8 cellular contexts compared by ENCODE assay signal in genomic region chr3:14404396-14405119, GRCh38. TPM values are rescaled to one million over a fixed set of nuclear protein-coding genes. Genes with fewer than 3 reads are reported as not detected.
A peak's percentile ranks its signal among the peaks of the same experiment; 100 is the strongest.
DNase-seq lines count a peak whose midpoint lies in the region; ATAC-seq and TF ChIP-seq lines count a peak whose summit lies in the region.

No MANE protein-coding gene starts in this region.

- H2AFZ ChIP-seq in Karpas-422 (ENCODE audit: low read length) = no peak overlapping the region

- POLR2A ChIA-PET in CD4-positive, alpha-beta T cell (lab: Charles Lee) = interaction anchor here (1.0 to 3.5 kb wide), 4 partner anchors 17 to 1563 kb away, joined by 3 to 107 read pairs (median 3); partner anchors contain the start of genes LSM3, RPL32 and XPC

- no peaks in the 10 kb centered on the region for H3K27me3 Mint-ChIP-seq in CD4-positive, alpha-beta T cell
- peaks cover 19% of the 10 kb centered on the region for H3K27me3 Mint-ChIP-seq in dendritic cell treated with granulocyte-macrophage colony-stimulating factor and Interleukin-4, amounts not matched to agents 40 ng/mL and 50 ng/mL, for 4 days

- DNase-seq in CD4-positive, alpha-beta T cell = no peak
- DNase-seq in Karpas-422 (peak; percentile 62), DMS79 (lab: John Stamatoyannopoulos, UW) (no peak), middle frontal gyrus (ENCODE audit: extremely low spot score, low spot score) (no peak)

- ATAC-seq in CD4-positive, alpha-beta T cell (ENCODE audit: poor library complexity) = no peak
- ATAC-seq in GM19452 (IDR thresholded peaks at IDR 0.05; ENCODE audit: unreplicated experiment) (no peak), HG02623 (IDR thresholded peaks at IDR 0.05; ENCODE audit: unreplicated experiment) (no peak)

- H3K9me2 ChIP-seq in Karpas-422 (replicated peaks; ENCODE audit: insufficient read depth, low read length) = no peaks in the 10 kb centered on the region

- H3K36me3 ChIP-seq in Karpas-422 (ENCODE audit: insufficient read depth, low read length) (peaks cover 11% of the 10 kb centered on the region), neutrophil (peaks cover 40% of the 10 kb centered on the region)

- H3K4me1 ChIP-seq in Karpas-422 (ENCODE audit: low read length) = peaks cover 52% of the 10 kb centered on the region
- peaks cover 80 to 83% of the 10 kb centered on the region in 2 experiments for H3K4me1 ChIP-seq in neutrophil (ENCODE audit: control insufficient read depth in 1 of 2, insufficient read depth in 1 of 2, low read depth in 1 of 2, low read length in 1 of 2)

- H3K4me2 ChIP-seq in Karpas-422 (ENCODE audit: low read depth, low read length, poor library complexity, severe bottlenecking) = peak overlapping the region; percentile 98

- no peak for TF ChIP-seq CTCF in CD4-positive, alpha-beta T cell (IDR thresholded peaks at IDR 0.05)
- no peak for TF ChIP-seq CTCF in neutrophil (IDR thresholded peaks at IDR 0.05)

- peak overlapping the region; percentile 96 for H3K4me3 Mint-ChIP-seq in CD4-positive, alpha-beta T cell
- peak overlapping the region; percentile 96 for H3K4me3 Mint-ChIP-seq in dendritic cell treated with granulocyte-macrophage colony-stimulating factor and Interleukin-4, amounts not matched to agents 40 ng/mL and 50 ng/mL, for 4 days

- H3K9ac ChIP-seq in Karpas-422 (ENCODE audit: low read length) = peak overlapping the region; percentile 89

- no peaks in the 10 kb centered on the region for H3K27me3 ChIP-seq in CD4-positive, alpha-beta T cell (ENCODE audit: control insufficient read depth, insufficient read depth, low read length)
- H3K27me3 ChIP-seq in Karpas-422 (ENCODE audit: low read length) = no peaks in the 10 kb centered on the region
- H3K27me3 ChIP-seq in neutrophil = no peaks in the 10 kb centered on the region

- H3K9me3 Mint-ChIP-seq in CD4-positive, alpha-beta T cell = no peaks in the 10 kb centered on the region
- no peaks in the 10 kb centered on the region for H3K9me3 Mint-ChIP-seq in dendritic cell treated with granulocyte-macrophage colony-stimulating factor and Interleukin-4, amounts not matched to agents 40 ng/mL and 50 ng/mL, for 4 days

- peaks cover 35% of the 10 kb centered on the region for H4K20me1 ChIP-seq in Karpas-422 (ENCODE audit: insufficient read depth, low read depth, low read length)

- CTCF ChIA-PET in CD4-positive, alpha-beta T cell (lab: Charles Lee) = interaction anchor here (1.0 to 4.7 kb wide), 4 partner anchors 20 to 64 kb away, joined by 3 to 42 read pairs (median 7); no protein-coding TSS in a partner anchor

- intact Hi-C loops in CD4-positive, alpha-beta T cell (cut with DNase I, micrococcal nuclease) = loop anchor here (1.0 to 10.0 kb wide), 8 partner anchors 202 to 1562 kb away; partner anchors contain the start of genes LSM3 (in 2 of the 2), XPC (in 2 of the 2), NR2C2 (in 1 of the 2) and RPL32 (in 1 of the 2)
- intact Hi-C loops in dendritic cell treated with granulocyte-macrophage colony-stimulating factor and Interleukin-4, amounts not matched to agents 40 ng/mL and 50 ng/mL, for 4 days (cut with micrococcal nuclease) = no loop called here

- peaks cover 25% of the 10 kb centered on the region for H3K36me3 Mint-ChIP-seq in CD4-positive, alpha-beta T cell (ENCODE audit: low read depth)
- H3K36me3 Mint-ChIP-seq in dendritic cell treated with granulocyte-macrophage colony-stimulating factor and Interleukin-4, amounts not matched to agents 40 ng/mL and 50 ng/mL, for 4 days (ENCODE audit: low read depth) = peaks cover 58% of the 10 kb centered on the region

- H3K9me3 ChIP-seq in CD4-positive, alpha-beta T cell (ENCODE audit: control insufficient read depth, low read length) = no peaks in the 10 kb centered on the region
- H3K9me3 ChIP-seq in Karpas-422 (ENCODE audit: low read length) (no peaks in the 10 kb centered on the region), neutrophil (no peaks in the 10 kb centered on the region)

- H3K27ac ChIP-seq in CD4-positive, alpha-beta T cell (ENCODE audit: low read depth, low read length) = no peak overlapping the region
- H3K27ac ChIP-seq in Karpas-422 (ENCODE audit: low read length) = peak overlapping the region; percentile 81
- peak overlapping the region; percentile 99 for H3K27ac ChIP-seq in neutrophil

- peaks cover 70% of the 10 kb centered on the region for H3K79me2 ChIP-seq in Karpas-422 (ENCODE audit: low read length)

- H3K27ac Mint-ChIP-seq in CD4-positive, alpha-beta T cell = peak overlapping the region; percentile 90
- peak overlapping the region; percentile 96 for H3K27ac Mint-ChIP-seq in dendritic cell treated with granulocyte-macrophage colony-stimulating factor and Interleukin-4, amounts not matched to agents 40 ng/mL and 50 ng/mL, for 4 days

- H3K4me3 ChIP-seq in Karpas-422 (ENCODE audit: low read length) (peak overlapping the region; percentile 80), neutrophil (ENCODE audit: low read depth in 1 of 2, low read length in 1 of 2) (peak overlapping the region; percentile 99 to 100)

- H3K4me1 Mint-ChIP-seq in CD4-positive, alpha-beta T cell (ENCODE audit: low read depth) = peaks cover 55% of the 10 kb centered on the region
- H3K4me1 Mint-ChIP-seq in dendritic cell treated with granulocyte-macrophage colony-stimulating factor and Interleukin-4, amounts not matched to agents 40 ng/mL and 50 ng/mL, for 4 days (ENCODE audit: low read depth) = peaks cover 70% of the 10 kb centered on the region

RNA-seq across cellular contexts. Expression of gene SLC6A6, which starts 2.2 kb away (rescaled TPM):
- total RNA-seq in CD4-positive, alpha-beta T cell = 10 to 100 TPM; 27.8 to 31.2 TPM
- total RNA-seq in Karpas-422 (2014; rRNA removed; shearing (Covaris generic); ENCODE audit: low replicate concordance) = 25.3 and 30.2 TPM in 2 replicates
